In genomic region chr18:8987250-8987649, GRCh38 we compare ENCODE assay signal across 17 cellular contexts.
DNase-seq lines count a peak whose midpoint lies in the region; ATAC-seq, FAIRE-seq and TF ChIP-seq lines count a peak whose summit lies in the region.
"Had no signal": no experiment of that assay in that cellular context is flagged by ENCODE, and none has a peak within 500 bp of the region (broad histone marks: within the 10 kb centered on the region; RNA-seq: fewer than 3 reads in every experiment).

No MANE protein-coding gene starts in this region.

- ATAC-seq in K562 (no peak), GM21367 (IDR thresholded peaks at IDR 0.05; ENCODE audit: unreplicated experiment) (no peak)

- peak; percentile 25 for DNase-seq in AG08395 (ENCODE audit: low spot score)
- peak; percentile 24 for DNase-seq in HS-27A (ENCODE audit: low read depth)
- DNase-seq in K562 (ENCODE audit: extremely low read depth in 1 of 4, low spot score in 3 of 4) = no peak
- peak; percentile 39 for DNase-seq in kidney tubule cell (ENCODE audit: low spot score)
- no peak for DNase-seq in T1000 (lab: John Stamatoyannopoulos, UW)
- no peak for DNase-seq in HTR-8/SVneo (ENCODE audit: insufficient read length, low spot score)
- no peak for DNase-seq in activated naive CD4-positive, alpha-beta T cell (lab: John Stamatoyannopoulos, UW)
- DNase-seq: activated CD4-positive, alpha-beta T cell treated with anti-CD3 and anti-CD28 coated beads for 4 hours; activated effector memory CD4-positive, alpha-beta T cell treated with anti-CD3 and anti-CD28 coated beads, Interleukin-2, amount 50 U/mL, for 16 hours; central memory CD4-positive, alpha-beta T cell; islet precursor cell; naive B cell; NCI-H1092; uterus had no signal

- WGBS in K562 (ENCODE audit: insufficient coverage, low coverage, missing lambda C conversion rate) = 63% methylated on average over 6 of the region's 6 CpGs

- intact Hi-C loops in K562 (cut with micrococcal nuclease) = loop anchor here (5.0 kb wide), 1 partner anchor 290 kb away; no protein-coding TSS in a partner anchor

- CTCF ChIA-PET in K562 (lab: Yijun Ruan, JAX; ENCODE audit: low intra/inter-chr PET ratio) = interaction anchor here (0.9 to 1.9 kb wide), 3 partner anchors 105 to 332 kb away, joined by 3 to 14 read pairs (median 14); no protein-coding TSS in a partner anchor

- TF ChIP-seq POLR2A in K562 (conservative IDR thresholded peaks at IDR 0.05) = no peak

- no peaks in the 10 kb centered on the region for H3K36me3 ChIP-seq in K562 (ENCODE audit: control insufficient read depth, insufficient read depth, low read length)
- H3K36me3 ChIP-seq: uterus had no signal

- H3K27me3 ChIP-seq in K562 (ENCODE audit: control insufficient read depth in 2 of 2, insufficient read depth in 2 of 2, low read length in 2 of 2) = no peaks in the 10 kb centered on the region
- H3K27me3 ChIP-seq: uterus had no signal

- peaks cover 4% of the 10 kb centered on the region for H3K9me1 ChIP-seq in K562 (ENCODE audit: control insufficient read depth, insufficient read depth, low read length)

- FAIRE-seq in K562 (lab: Jason Lieb, UNC) (no peak), HTR-8/SVneo (lab: Jason Lieb, UNC) (no peak)

- H3K4me2 ChIP-seq in K562 (ENCODE audit: insufficient read depth, low read length) = no peak overlapping the region

- TF ChIP-seq CTCF in K562 (IDR thresholded peaks at IDR 0.05 in 2 of 3, conservative IDR thresholded peaks at IDR 0.05 in 1 of 3; ENCODE audit: insufficient read depth in 2 of 3, low read depth in 1 of 3, low read length in 3 of 3) = no peak

- TF ChIP-seq RAD21 in K562 (CRISPR knock-in tag; conservative IDR thresholded peaks at IDR 0.05 in 1 of 2, IDR thresholded peaks at IDR 0.05 in 1 of 2) = no peak

- peak overlapping the region; percentile 74 for H2AFZ ChIP-seq in K562 (ENCODE audit: low read depth, low read length)

- H3K27ac ChIP-seq in K562 (ENCODE audit: extremely low read depth, low read depth, low read length) = no peak overlapping the region
- H3K27ac ChIP-seq: HL-60, uterus had no signal

- TF ChIP-seq EP300 in K562 (IDR thresholded peaks at IDR 0.05; ENCODE audit: low read length) = no peak

- BruUV-seq in K562 (replicated peaks; lab: Mats Ljungman, UMichigan) = no TSS peak

- no peak overlapping the region for H3K9ac ChIP-seq in K562 (ENCODE audit: insufficient read depth in 1 of 2, low read depth in 2 of 2, low read length in 2 of 2)

- H4K20me1 ChIP-seq in K562 (replicated peaks; ENCODE audit: control insufficient read depth, insufficient read depth, low read length) = no peaks in the 10 kb centered on the region

- no peaks in the 10 kb centered on the region for H3K79me2 ChIP-seq in K562 (ENCODE audit: control insufficient read depth, insufficient read depth, low read length)

- no peak overlapping the region for H3K4me3 ChIP-seq in K562
- H3K4me3 ChIP-seq: skin epidermis, uterus had no signal

- H3K4me1 ChIP-seq in K562 (replicated peaks in 1 of 2; ENCODE audit: control insufficient read depth in 2 of 2, insufficient read depth in 2 of 2, low read length in 2 of 2) = peaks cover 14 to 32% of the 10 kb centered on the region in 2 experiments; a peak in 4 of 5 replicates
- H3K4me1 ChIP-seq: uterus had no signal

- POLR2A ChIA-PET in K562 (lab: Yijun Ruan, JAX) = interaction anchor here (0.6 to 1.8 kb wide), 5 partner anchors 10 to 699 kb away, joined by 3 to 8 read pairs (median 4); no protein-coding TSS in a partner anchor

- H3K9me3 ChIP-seq in K562 (replicated peaks; ENCODE audit: control insufficient read depth, insufficient read depth, low read depth, low read length) = no peaks in the 10 kb centered on the region
- H3K9me3 ChIP-seq: uterus had no signal

- in situ Hi-C loops in K562 (cut with MboI) = loop anchor here (5.0 kb wide), 1 partner anchor 120 kb away; no protein-coding TSS in a partner anchor

TF ChIP-seq in K562, 482 proteins besides CTCF, POLR2A, EP300 and RAD21:
- TF ChIP-seq ATF4 (CRISPR knock-in tag; IDR thresholded peaks at IDR 0.05) (no peak), HES1 (IDR thresholded peaks at IDR 0.05; ENCODE audit: low read depth) (no peak), EZH2 (IDR thresholded peaks at IDR 0.05; ENCODE audit: borderline replicate concordance, low read depth, low read length) (no peak), POU5F1 (IDR thresholded peaks at IDR 0.05; ENCODE audit: borderline replicate concordance, low read depth, low read length, partially characterized antibody) (no peak), MTF1 (CRISPR knock-in tag; IDR thresholded peaks at IDR 0.05; ENCODE audit: borderline replicate concordance) (no peak), NR2C1 (IDR thresholded peaks at IDR 0.05) (no peak), NR2C1 (tag; IDR thresholded peaks at IDR 0.05) (no peak), ZNF644 (tag; IDR thresholded peaks at IDR 0.05; ENCODE audit: low read depth) (no peak)

Comparison
In these comparisons a context has a peak if more than half of its experiments do, and no peak if none do; other contexts are left out.
1. DNase-seq: peak in AG08395 (single experiment), HS-27A (single experiment) and kidney tubule cell (single experiment); none in K562 (0 of 4), T1000 (single experiment), HTR-8/SVneo (single experiment) and activated naive CD4-positive, alpha-beta T cell (0 of 4).